8 cellular contexts compared by ENCODE assay signal in genomic region chr3:33658971-33659848, GRCh38. TPM values are rescaled to one million over a fixed set of nuclear protein-coding genes. Genes with fewer than 3 reads are reported as not detected.
DNase-seq lines count a peak whose midpoint lies in the region; ATAC-seq lines count a peak whose summit lies in the region.

No MANE protein-coding gene starts in this region.

- H3K4ac ChIP-seq in neuronal stem cell (ENCODE audit: low read length) = no peak overlapping the region

- peak; percentile 91 for DNase-seq in D341Med (ENCODE audit: low spot score)
- peak; percentile 44 for DNase-seq in NCI-H460 (ENCODE audit: extremely low read depth, low read depth)
- DNase-seq in amniotic epithelial cell (ENCODE audit: low read depth) = peak; percentile 77
- peak; percentile 83 for DNase-seq in Right ventricle myocardium inferior (ENCODE audit: missing footprints)
- DNase-seq in neuronal stem cell (ENCODE audit: low spot score) = peak; percentile 65
- no peak for DNase-seq in activated CD4-positive, CD25-positive, alpha-beta regulatory T cell (lab: John Stamatoyannopoulos, UW)

- H2BK5ac ChIP-seq in neuronal stem cell (ENCODE audit: low read length) = no peak overlapping the region

- no peak overlapping the region for H4K91ac ChIP-seq in neuronal stem cell (ENCODE audit: low read depth, low read length, poor library complexity)

- ATAC-seq in GM19351 (IDR thresholded peaks at IDR 0.05; ENCODE audit: unreplicated experiment) = peak; percentile 86
- ATAC-seq in HG03354 (IDR thresholded peaks at IDR 0.05; ENCODE audit: poor library complexity, severe bottlenecking, unreplicated experiment) = peak; percentile 95
- ATAC-seq in Right ventricle myocardium inferior = peak; percentile 99

- peak overlapping the region; percentile 45 for H3K4me2 ChIP-seq in neuronal stem cell (ENCODE audit: insufficient read depth, low read length, poor library complexity, severe bottlenecking)

- no peak overlapping the region for H4K8ac ChIP-seq in neuronal stem cell (ENCODE audit: low read depth, low read length)

- no peak overlapping the region for H2BK12ac ChIP-seq in neuronal stem cell (ENCODE audit: low read length)

- no peaks in the 10 kb centered on the region for H3K79me1 ChIP-seq in neuronal stem cell (ENCODE audit: low read depth, low read length)

- H2AFZ ChIP-seq in neuronal stem cell (ENCODE audit: low read length) = peak overlapping the region; percentile 83

- no peak overlapping the region for H3K9ac ChIP-seq in neuronal stem cell (ENCODE audit: low read depth, low read length, poor library complexity)

- H3K9me3 ChIP-seq in neuronal stem cell (replicated peaks in 1 of 2; ENCODE audit: control insufficient read depth in 2 of 2, insufficient read depth in 1 of 2, low read depth in 1 of 2, low read length in 2 of 2) = no peaks in the 10 kb centered on the region

- no peak overlapping the region for H2BK15ac ChIP-seq in neuronal stem cell (ENCODE audit: low read length)

- no peak overlapping the region for H3K18ac ChIP-seq in neuronal stem cell (ENCODE audit: low read length)

- peaks cover 2 to 13% of the 10 kb centered on the region in 2 donors for H3K4me1 ChIP-seq in neuronal stem cell (ENCODE audit: control insufficient read depth in 2 of 2, insufficient read depth in 1 of 2, low read depth in 1 of 2, low read length in 2 of 2)

- peak overlapping the region; percentile 84 for H3K27ac ChIP-seq in neuronal stem cell (replicated peaks; ENCODE audit: low read length)

- H2AK5ac ChIP-seq in neuronal stem cell (ENCODE audit: low read depth, low read length) = no peak overlapping the region

- no peak overlapping the region for H2BK120ac ChIP-seq in neuronal stem cell (ENCODE audit: low read depth, low read length)

- no peaks in the 10 kb centered on the region for H3K27me3 ChIP-seq in neuronal stem cell (ENCODE audit: control insufficient read depth in 3 of 3, insufficient read depth in 3 of 3, low read depth in 1 of 3, low read length in 3 of 3)

- H3K23ac ChIP-seq in neuronal stem cell (ENCODE audit: low read depth, low read length, poor library complexity) = no peak overlapping the region

- H3K36me3 ChIP-seq in neuronal stem cell (replicated peaks in 1 of 2; ENCODE audit: control insufficient read depth in 2 of 2, insufficient read depth in 2 of 2, low read length in 2 of 2) = no peaks in the 10 kb centered on the region

- no peak overlapping the region for H3K14ac ChIP-seq in neuronal stem cell (ENCODE audit: low read length)

- WGBS in neuronal stem cell (ENCODE audit: extremely low coverage in 2 of 2, insufficient read length in 2 of 2, insufficient replicate concordance in 1 of 2), 2 donors = no CpG with 5 or more reads among the region's 16 CpGs

- H3K4me3 ChIP-seq in neuronal stem cell (ENCODE audit: low read length in 2 of 2) = peak overlapping the region in 1 of 2 donors; percentile 49

- intact Hi-C loops in Right ventricle myocardium inferior (cut with DNase I) = loop anchor here (1.0 kb wide), 1 partner anchor 59 kb away; the partner anchor contains the start of gene CLASP2

RNA-seq across cellular contexts. Expression of gene CLASP2, which starts 58.8 kb away (rescaled TPM):
- total RNA-seq in NCI-H460 (2014; rRNA removed; shearing (Covaris generic)) = 28.8 and 40.4 TPM in 2 replicates
- polyA plus RNA-seq in NCI-H460 (2014; cell fraction: nucleus; rRNA removed) = 22.8 and 26.7 TPM in 2 replicates
- total RNA-seq in Right ventricle myocardium inferior = 69.4 TPM
- polyA plus RNA-seq in neuronal stem cell (2013, experiment 1 of 2) = 24.2 TPM
- polyA plus RNA-seq in neuronal stem cell (2013, experiment 2 of 2) = 25.8 TPM

Comparison
In these comparisons a context has a peak if more than half of its experiments do, and no peak if none do; other contexts are left out.
1. DNase-seq: peak in D341Med (single experiment), NCI-H460 (single experiment), amniotic epithelial cell (single experiment), Right ventricle myocardium inferior (single experiment) and neuronal stem cell (single experiment); none in activated CD4-positive, CD25-positive, alpha-beta regulatory T cell (0 of 4).
2. Peak in every context shown above with its lines, with median percentiles within 50 percentile points of each other: ATAC-seq.